26 cellular contexts compared by ENCODE assay signal in genomic region chr5:124819201-124819600, GRCh38.
"Had no signal": no experiment of that assay in that cellular context is flagged by ENCODE, and none has a peak within 500 bp of the region (broad histone marks: within the 10 kb centered on the region; RNA-seq: fewer than 3 reads in every experiment).

No MANE protein-coding gene starts in this region.

- H3K36me3 ChIP-seq: SJSA1 had no signal

- H3K27ac ChIP-seq: SJSA1 had no signal

- DNase-seq: activated B cell treated with CpG ODN at 0.5 μM for 24 hours; activated CD4-positive, alpha-beta T cell treated with anti-CD3 and anti-CD28 coated beads for 1 hour; activated CD4-positive, alpha-beta T cell treated with anti-CD3 and anti-CD28 coated beads, Interleukin-2, amount 10 ng/mL, durations not matched to agents 24 days and 14 days; activated CD4-positive, alpha-beta T cell treated with anti-CD3 and anti-CD28 coated beads, Interleukin-2, amount 50 U/mL, for 48 hours; activated CD8-positive, alpha-beta memory T cell treated with anti-CD3 and anti-CD28 coated beads, Interleukin-2, amount 10 ng/mL, durations not matched to agents 7 days and 5 days; activated effector memory CD4-positive, alpha-beta T cell treated with anti-CD3 and anti-CD28 coated beads, Interleukin-2, amount 50 U/mL, for 16 hours; activated naive CD4-positive, alpha-beta T cell treated with Interleukin-2 at 50 U/mL for 16 hours; activated naive CD8-positive, alpha-beta T cell treated with anti-CD3 and anti-CD28 coated beads, Interleukin-2, amount 50 U/mL, for 24 hours; activated T-cell treated with anti-CD3 and anti-CD28 coated beads, Interleukin-2, amount 50 U/mL, for 24 hours; KG1; MM.1S; NCI-H1105 treated with DMSO at 0.1 percent for 48 hours; NCI-H1436 treated with DMSO at 0.1 percent for 48 hours; NCI-H187; NCI-H2081; NCI-H446; NCI-H524; PC-3; SHP77; T-cell; T-helper 2 cell; T1000 had no signal

- ATAC-seq: activated CD8-positive, alpha-beta memory T cell treated with anti-CD3 and anti-CD28 coated beads, Interleukin-2, amount 10 ng/mL, durations not matched to agents 7 days and 5 days; activated naive CD4-positive, alpha-beta T cell treated with anti-CD3 and anti-CD28 coated beads, Interleukin-2, amount 50 U/mL, for 72 hours; activated naive CD8-positive, alpha-beta T cell treated with anti-CD3 and anti-CD28 coated beads, Interleukin-2, amount 50 U/mL, for 24 hours; PC-3; T-cell had no signal

- H3K4me1 ChIP-seq: SJSA1 had no signal

- FAIRE-seq: RCC 7860, TTC549 had no signal

- H3K27me3 ChIP-seq: SJSA1 had no signal

- H3K4me3 ChIP-seq: SJSA1 had no signal

- H3K9me3 ChIP-seq: SJSA1 had no signal
